17 cellular contexts compared by ENCODE assay signal in the genomic region with DNA sequence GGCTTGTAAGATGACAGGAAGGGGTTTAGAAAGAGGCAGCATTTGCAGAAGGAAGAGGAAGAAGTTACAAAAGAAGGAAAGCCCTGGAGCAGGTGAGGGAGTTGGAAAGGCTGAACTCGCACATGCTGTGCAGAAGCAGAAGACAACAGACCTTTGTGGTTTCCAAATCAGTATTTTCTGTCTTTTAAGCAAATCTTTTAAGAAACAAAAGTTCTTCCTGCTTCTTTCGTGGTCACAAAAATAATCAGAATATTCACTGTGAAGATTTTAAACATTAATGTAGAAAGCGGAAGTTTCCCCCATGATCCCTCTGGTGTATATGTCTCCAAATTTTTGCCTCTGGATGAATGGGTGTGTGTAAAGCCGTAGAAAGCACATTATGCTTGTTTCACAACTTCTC. TPM values are rescaled to one million over a fixed set of nuclear protein-coding genes. Genes with fewer than 3 reads are reported as not detected.
DNase-seq lines count a peak whose midpoint lies in the region; ATAC-seq and TF ChIP-seq lines count a peak whose summit lies in the region.
"Had no signal": no experiment of that assay in that cellular context is flagged by ENCODE, and none has a peak within 500 bp of the region (broad histone marks: within the 10 kb centered on the region; RNA-seq: fewer than 3 reads in every experiment).

No MANE protein-coding gene starts in this region.

- peaks cover 8% of the 10 kb centered on the region for H3K9me3 ChIP-seq in CD4-positive, alpha-beta T cell (ENCODE audit: control insufficient read depth, low read length)
- H3K9me3 ChIP-seq in mucosa of descending colon, result peaks cover 12% of the 10 kb centered on the region

- TF ChIP-seq CTCF in CD4-positive, alpha-beta T cell (IDR thresholded peaks at IDR 0.05), result no peak
- no peak for TF ChIP-seq CTCF in mucosa of descending colon (IDR thresholded peaks at IDR 0.05)

- no peak for ATAC-seq in CD4-positive, alpha-beta T cell (ENCODE audit: poor library complexity)
- ATAC-seq in GM18861 (IDR thresholded peaks at IDR 0.05; ENCODE audit: unreplicated experiment), result peak; percentile 62
- peak; percentile 49 for ATAC-seq in mucosa of descending colon
- ATAC-seq in GM18868 (IDR thresholded peaks at IDR 0.05; ENCODE audit: unreplicated experiment), result no peak

- POLR2A ChIA-PET in CD4-positive, alpha-beta T cell (lab: Charles Lee), result no interaction called here

- H3K27me3 ChIP-seq in CD4-positive, alpha-beta T cell (ENCODE audit: control insufficient read depth, insufficient read depth, low read length), result no peaks in the 10 kb centered on the region
- H3K27me3 ChIP-seq: SJSA1, suprapubic skin had no signal

- peaks cover 3% of the 10 kb centered on the region for H3K9me3 Mint-ChIP-seq in CD4-positive, alpha-beta T cell

- H3K27ac ChIP-seq in CD4-positive, alpha-beta T cell (ENCODE audit: low read depth, low read length), result no peak overlapping the region
- H3K27ac ChIP-seq: GM23248, SJSA1, suprapubic skin had no signal

- H3K4me1 ChIP-seq in mucosa of descending colon (ENCODE audit: low read depth), result no peaks in the 10 kb centered on the region

- no peak for DNase-seq in CD4-positive, alpha-beta T cell
- peak; percentile 52 for DNase-seq in NOMO-1 treated with DMSO at 0.1 percent for 48 hours (lab: John Stamatoyannopoulos, UW; ENCODE audit: unreplicated experiment)
- no peak for DNase-seq in mucosa of descending colon
- DNase-seq in DMS53 treated with DMSO at 0.1 percent for 48 hours (lab: John Stamatoyannopoulos, UW; ENCODE audit: unreplicated experiment), result no peak
- DNase-seq in H4 (ENCODE audit: low spot score), result no peak
- no peak for DNase-seq in effector CD8-positive, alpha-beta T cell (lab: John Stamatoyannopoulos, UW)
- DNase-seq: activated CD4-positive, alpha-beta T cell treated with anti-CD3 and anti-CD28 coated beads for 4 hours; activated naive CD4-positive, alpha-beta T cell treated with anti-CD3 and anti-CD28 coated beads, Interleukin-2, amount 10 ng/mL, durations not matched to agents 7 days and 5 days; COR-L47; GM23248; kidney glomerular epithelial cell; NCI-H1694 treated with DMSO at 0.1 percent for 48 hours; NCI-H526 treated with DMSO at 0.1 percent for 48 hours had no signal

- H3K27ac Mint-ChIP-seq in CD4-positive, alpha-beta T cell, result peak overlapping the region; percentile 81
- H3K27ac Mint-ChIP-seq: activated naive CD4-positive, alpha-beta T cell treated with anti-CD3 and anti-CD28 coated beads, Interleukin-2, amount 10 ng/mL, durations not matched to agents 7 days and 5 days had no signal

- peaks cover 13% of the 10 kb centered on the region for H3K36me3 Mint-ChIP-seq in CD4-positive, alpha-beta T cell (ENCODE audit: low read depth)

- H3K36me3 ChIP-seq in mucosa of descending colon (ENCODE audit: low read depth), result no peaks in the 10 kb centered on the region
- H3K36me3 ChIP-seq: SJSA1, suprapubic skin had no signal

- peak overlapping the region; percentile 3 for H3K4me3 Mint-ChIP-seq in CD4-positive, alpha-beta T cell
- H3K4me3 Mint-ChIP-seq: activated naive CD4-positive, alpha-beta T cell treated with anti-CD3 and anti-CD28 coated beads, Interleukin-2, amount 10 ng/mL, durations not matched to agents 7 days and 5 days had no signal

- intact Hi-C loops in CD4-positive, alpha-beta T cell (cut with DNase I, micrococcal nuclease), result no loop called here
- intact Hi-C loops in mucosa of descending colon (cut with DNase I, micrococcal nuclease), result no loop called here

- CTCF ChIA-PET in CD4-positive, alpha-beta T cell (lab: Charles Lee), result no interaction called here

- H3K4me1 Mint-ChIP-seq in CD4-positive, alpha-beta T cell (ENCODE audit: low read depth), result peaks cover 31% of the 10 kb centered on the region

- no peak overlapping the region for H3K4me3 ChIP-seq in mucosa of descending colon
- H3K4me3 ChIP-seq: GM23248, SJSA1, suprapubic skin had no signal

- no peaks in the 10 kb centered on the region for H3K27me3 Mint-ChIP-seq in CD4-positive, alpha-beta T cell
- H3K27me3 Mint-ChIP-seq: activated naive CD4-positive, alpha-beta T cell treated with anti-CD3 and anti-CD28 coated beads, Interleukin-2, amount 10 ng/mL, durations not matched to agents 7 days and 5 days had no signal

RNA-seq across cellular contexts. Expression of a gene that starts 25.8 kb away (rescaled TPM):
- total RNA-seq in CD4-positive, alpha-beta T cell, result 1 to 10 TPM; 2.8 to 4.0 TPM
- 10 to 100 TPM; 29.9 to 42.7 (median 39.3) TPM for total RNA-seq in mucosa of descending colon
- total RNA-seq in H4 (2014; rRNA removed; shearing (Covaris generic)), result 3.8 and 5.1 TPM in 2 replicates

RNA-seq across cellular contexts. Expression of a gene that starts 39.7 kb away (rescaled TPM):
- total RNA-seq in CD4-positive, alpha-beta T cell, result 10 to 100 TPM; 60.2 to 67.2 TPM
- total RNA-seq in mucosa of descending colon, result 10 to 100 TPM; 47.3 to 74.9 (median 70.1) TPM
- total RNA-seq in H4 (2014; rRNA removed; shearing (Covaris generic)), result 6.5 and 21.7 TPM in 2 replicates

Comparison
In these comparisons a context has a peak if more than half of its experiments do, and no peak if none do; other contexts are left out.
1. ATAC-seq: peak in GM18861 (single experiment) and mucosa of descending colon (single experiment); none in CD4-positive, alpha-beta T cell (single experiment) and GM18868 (single experiment).